ENCODE assay signal across 14 cellular contexts in the genomic region with DNA sequence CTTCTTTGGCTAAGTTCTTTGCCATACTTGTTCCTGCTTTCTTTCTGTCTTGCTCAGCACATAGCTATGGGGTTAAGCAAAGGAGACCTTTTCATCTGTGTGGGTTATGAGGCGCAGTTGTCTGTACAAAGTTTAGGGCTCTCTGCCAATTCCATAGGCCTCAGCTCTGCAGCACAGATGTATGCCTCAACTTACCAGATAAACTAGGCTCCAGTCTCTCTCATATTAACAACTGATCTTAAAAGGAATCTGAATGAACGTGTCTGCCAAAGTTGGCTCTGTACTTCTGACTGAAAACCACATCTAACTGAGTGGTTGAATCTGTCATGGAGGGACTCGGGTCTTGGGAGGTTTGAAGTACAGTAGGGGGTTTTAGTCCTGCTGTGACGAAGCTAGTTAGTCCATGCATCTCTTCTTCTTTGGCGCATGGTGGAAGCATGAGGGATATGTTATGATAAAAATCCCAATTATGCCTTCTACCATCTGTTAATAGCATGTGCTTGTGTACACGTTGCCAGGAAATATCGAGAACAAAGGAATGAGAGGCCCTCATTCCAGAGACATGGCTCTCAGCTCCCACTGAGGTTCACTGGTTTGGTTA.
A peak's percentile ranks its signal among the peaks of the same experiment; 100 is the strongest.
DNase-seq lines count a peak whose midpoint lies in the region; FAIRE-seq and TF ChIP-seq lines count a peak whose summit lies in the region.
"Had no signal": no experiment of that assay in that cellular context is flagged by ENCODE, and none has a peak within 500 bp of the region (broad histone marks: within the 10 kb centered on the region; RNA-seq: fewer than 3 reads in every experiment).

No MANE protein-coding gene starts in this region.

- no peak for TF ChIP-seq EP300 in sigmoid colon (IDR thresholded peaks at IDR 0.05)

- peak overlapping the region; percentile 37 for H3K4me2 ChIP-seq in skeletal muscle satellite cell (ENCODE audit: low read length)

- H3K27ac ChIP-seq in SJSA1 (peak overlapping the region; percentile 53), sigmoid colon (no peak overlapping the region)
- H3K27ac ChIP-seq: heart right ventricle had no signal

- no peak overlapping the region for H3K9ac ChIP-seq in skeletal muscle satellite cell (ENCODE audit: low read depth, low read length)

- peak; percentile 83 for FAIRE-seq in H54 (lab: Jason Lieb, UNC)

- H3K36me3 ChIP-seq in SJSA1 = no peaks in the 10 kb centered on the region
- no peaks in the 10 kb centered on the region for H3K36me3 ChIP-seq in skeletal muscle satellite cell (ENCODE audit: insufficient read depth, low read length)
- H3K36me3 ChIP-seq in sigmoid colon = no peaks in the 10 kb centered on the region
- H3K36me3 ChIP-seq: heart right ventricle had no signal

- no peaks in the 10 kb centered on the region for H3K9me3 ChIP-seq in SJSA1 (replicated peaks)
- no peaks in the 10 kb centered on the region for H3K9me3 ChIP-seq in skeletal muscle satellite cell (replicated peaks; ENCODE audit: low read length)
- no peaks in the 10 kb centered on the region for H3K9me3 ChIP-seq in sigmoid colon

- H3K4me3 ChIP-seq in SJSA1 = no peak overlapping the region
- no peak overlapping the region for H3K4me3 ChIP-seq in skeletal muscle satellite cell (ENCODE audit: low read length)
- no peak overlapping the region for H3K4me3 ChIP-seq in sigmoid colon
- H3K4me3 ChIP-seq: heart right ventricle had no signal

- no peak for TF ChIP-seq CTCF in sigmoid colon (IDR thresholded peaks at IDR 0.05)

- intact Hi-C loops in sigmoid colon (cut with DNase I) = no loop called here

- DNase-seq in H54 (ENCODE audit: insufficient read length, low spot score) = no peak
- no peak for DNase-seq in SJSA1 (ENCODE audit: low read depth in 1 of 2, low spot score in 2 of 2)
- DNase-seq in fibroblast of gingiva (ENCODE audit: low read depth) = peak; percentile 82
- no peak for DNase-seq in activated effector memory CD4-positive, alpha-beta T cell treated with anti-CD3 and anti-CD28 coated beads, Interleukin-2, amount 50 U/mL, for 16 hours
- no peak for DNase-seq in sigmoid colon
- no peak for DNase-seq in activated CD4-positive, alpha-beta T cell treated with anti-CD3 and anti-CD28 coated beads for 48 hours
- DNase-seq in iPS-NIHi7 (ENCODE audit: extremely low spot score) = no peak
- DNase-seq: activated CD4-positive, alpha-beta T cell treated with anti-CD3 and anti-CD28 coated beads for 36 hours; activated T-cell treated with anti-CD3 and anti-CD28 coated beads, Interleukin-2, amount 50 U/mL, for 24 hours; COR-L47; heart right ventricle; NCI-H1436; NCI-H526 treated with DMSO at 0.1 percent for 48 hours had no signal

- H3K27me3 ChIP-seq in SJSA1 (replicated peaks) = no peaks in the 10 kb centered on the region
- H3K27me3 ChIP-seq in skeletal muscle satellite cell (ENCODE audit: control insufficient read depth, insufficient read depth, low read length) = no peaks in the 10 kb centered on the region
- no peaks in the 10 kb centered on the region for H3K27me3 ChIP-seq in sigmoid colon
- H3K27me3 ChIP-seq: heart right ventricle had no signal

- TF ChIP-seq POLR2A in H54 (IDR thresholded peaks at IDR 0.05; ENCODE audit: low read depth, low read length) (no peak), sigmoid colon (IDR thresholded peaks at IDR 0.05) (no peak)

- WGBS in sigmoid colon, 2 donors = 79 to 91% methylated on average over 7 of the region's 7 CpGs

- H3K4me1 ChIP-seq in SJSA1 (replicated peaks) = peaks cover 19% of the 10 kb centered on the region
- peaks cover 14% of the 10 kb centered on the region for H3K4me1 ChIP-seq in skeletal muscle satellite cell (ENCODE audit: control insufficient read depth, insufficient read depth, low read length)
- no peaks in the 10 kb centered on the region for H3K4me1 ChIP-seq in sigmoid colon
